ENCODE assay signal across 1 cellular context in genomic region chr7:74650055-74650454, GRCh38.
TF ChIP-seq lines count a peak whose summit lies in the region.

No MANE protein-coding gene starts in this region.

TF ChIP-seq in GM12878, 131 proteins besides CTCF, POLR2A, EP300 and RAD21 (continued from another document):
- TF ChIP-seq E4F1 (IDR thresholded peaks at IDR 0.05; ENCODE audit: borderline replicate concordance, partially characterized antibody) (peak; percentile 80), SMARCA5 (IDR thresholded peaks at IDR 0.05) (peak; percentile 87), CBFB (IDR thresholded peaks at IDR 0.05; ENCODE audit: low read depth) (0 out of 2 replicates have a peak, but pooled peaks have one; percentile 25), TARDBP (IDR thresholded peaks at IDR 0.05; ENCODE audit: borderline replicate concordance) (0 out of 2 replicates have a peak, but pooled peaks have one; percentile 26), TCF12 (IDR thresholded peaks at IDR 0.05; ENCODE audit: low read depth, low read length) (peak; percentile 61; the same call in 1 of the 2 replicates), BCL3 (IDR thresholded peaks at IDR 0.05; ENCODE audit: borderline replicate concordance, insufficient read depth, low read depth, low read length, poor library complexity, severe bottlenecking) (peak; percentile 40), BHLHE40 (IDR thresholded peaks at IDR 0.05; ENCODE audit: borderline replicate concordance in 1 of 2, low read depth in 2 of 2, low read length in 1 of 2) (peak; percentile 38 to 45; a peak in 1 of 4 replicates), EED (IDR thresholded peaks at IDR 0.05; ENCODE audit: low read depth) (peak; percentile 54; the same call in 1 of the 2 replicates), MTA2 (IDR thresholded peaks at IDR 0.05; ENCODE audit: low read depth) (peak; percentile 31; the same call in 1 of the 2 replicates), TBL1XR1 (IDR thresholded peaks at IDR 0.05; ENCODE audit: low read depth, low read length) (peak; percentile 86; the same call in 1 of the 2 replicates), RELB (IDR thresholded peaks at IDR 0.05; ENCODE audit: low read depth) (peak; percentile 70; the same call in 1 of the 2 replicates), MTA3 (IDR thresholded peaks at IDR 0.05; ENCODE audit: borderline replicate concordance, low read length) (peak; percentile 81; the same call in 1 of the 2 replicates), POLR2AphosphoS5 (IDR thresholded peaks at IDR 0.05; ENCODE audit: low read length) (peak; percentile 65), IRF4 (IDR thresholded peaks at IDR 0.05; ENCODE audit: low read depth, low read length) (peak; percentile 66), ATF7 (IDR thresholded peaks at IDR 0.05; ENCODE audit: low read depth) (peak; percentile 50; the same call in 1 of the 2 replicates), MEF2B (IDR thresholded peaks at IDR 0.05; ENCODE audit: partially characterized antibody, poor library complexity, severe bottlenecking) (peak; percentile 95), MEF2A (IDR thresholded peaks at IDR 0.05; ENCODE audit: insufficient read depth, low read depth, low read length) (peak; percentile 100), MXI1 (IDR thresholded peaks at IDR 0.05; ENCODE audit: low read depth, low read length) (0 out of 2 replicates have a peak, but pooled peaks have one; percentile 37), FOXM1 (IDR thresholded peaks at IDR 0.05; ENCODE audit: low read depth, low read length) (peak; percentile 63; the same call in 1 of the 2 replicates), PML (IDR thresholded peaks at IDR 0.05; ENCODE audit: low read length) (peak; percentile 56; the same call in 1 of the 2 replicates), EGR1 (IDR thresholded peaks at IDR 0.05; ENCODE audit: borderline replicate concordance in 1 of 2, low read depth in 2 of 2, low read length in 2 of 2) (peak in 1 of 2 experiments; percentile 60; a peak in 1 of 3 replicates), ZNF217 (IDR thresholded peaks at IDR 0.05) (0 out of 2 replicates have a peak, but pooled peaks have one; percentile 18), GATAD2B (conservative IDR thresholded peaks at IDR 0.05; ENCODE audit: low read depth) (peak; percentile 47; the same call in 1 of the 2 replicates), BCL11A (IDR thresholded peaks at IDR 0.05; ENCODE audit: low read depth, low read length) (peak; percentile 67; the same call in 1 of the 2 replicates), IKZF1 (conservative IDR thresholded peaks at IDR 0.05) (peak; percentile 83), NKRF (conservative IDR thresholded peaks at IDR 0.05) (0 out of 2 replicates have a peak, but pooled peaks have one; percentile 32), BACH1 (IDR thresholded peaks at IDR 0.05; ENCODE audit: borderline replicate concordance) (peak; percentile 30; the same call in 1 of the 2 replicates), PAX5 (IDR thresholded peaks at IDR 0.05; ENCODE audit: borderline replicate concordance, low read depth, low read length) (peak; percentile 72; the same call in 1 of the 2 replicates), RUNX3 (IDR thresholded peaks at IDR 0.05; ENCODE audit: low read length) (peak; percentile 94), ZNF687 (IDR thresholded peaks at IDR 0.05) (peak; percentile 34; the same call in 1 of the 2 replicates), CREB1 (IDR thresholded peaks at IDR 0.05; ENCODE audit: low read depth) (peak; percentile 48; the same call in 1 of the 2 replicates), CREM (IDR thresholded peaks at IDR 0.05; ENCODE audit: low read depth) (peak; percentile 64; the same call in 1 of the 2 replicates), ATF2 (IDR thresholded peaks at IDR 0.05; ENCODE audit: low read length) (peak; percentile 76), NFIC (IDR thresholded peaks at IDR 0.05; ENCODE audit: low read depth, low read length) (0 out of 2 replicates have a peak, but pooled peaks have one; percentile 35)
